Comparison of ENCODE assay signal across 26 cellular contexts in genomic region chr9:98132158-98132557, GRCh38. TPM values are rescaled to one million over a fixed set of nuclear protein-coding genes. Genes with fewer than 3 reads are reported as not detected.
DNase-seq lines count a peak whose midpoint lies in the region; ATAC-seq and TF ChIP-seq lines count a peak whose summit lies in the region.
"Had no signal": no experiment of that assay in that cellular context is flagged by ENCODE, and none has a peak within 500 bp of the region (broad histone marks: within the 10 kb centered on the region; RNA-seq: fewer than 3 reads in every experiment).

No MANE protein-coding gene starts in this region.

- H3K4me3 ChIP-seq in aorta (ENCODE audit: low read length in 2 of 2) = no peak overlapping the region
- H3K4me3 ChIP-seq: A549, GM23248, HAP-1, K562 had no signal

- no peaks in the 10 kb centered on the region for H3K27me3 Mint-ChIP-seq in dendritic cell treated with granulocyte-macrophage colony-stimulating factor and Interleukin-4, amounts not matched to agents 40 ng/mL and 50 ng/mL, for 4 days
- H3K27me3 Mint-ChIP-seq in stimulated activated memory B cell treated with anti-CD40 and anti-IgM and Interleukin-4, amounts not matched to agents 10 μg/mL and 1 μg/mL and 100 μg/mL, for 72 hours = no peaks in the 10 kb centered on the region
- no peaks in the 10 kb centered on the region for H3K27me3 Mint-ChIP-seq in T-helper 17 cell
- H3K27me3 Mint-ChIP-seq: B cell; CD4-positive, alpha-beta T cell had no signal

- H3K36me3 Mint-ChIP-seq in dendritic cell treated with granulocyte-macrophage colony-stimulating factor and Interleukin-4, amounts not matched to agents 40 ng/mL and 50 ng/mL, for 4 days (ENCODE audit: low read depth) = peaks cover 53% of the 10 kb centered on the region
- H3K36me3 Mint-ChIP-seq in stimulated activated memory B cell treated with anti-CD40 and anti-IgM and Interleukin-4, amounts not matched to agents 10 μg/mL and 1 μg/mL and 100 μg/mL, for 72 hours = no peaks in the 10 kb centered on the region
- H3K36me3 Mint-ChIP-seq in T-helper 17 cell (ENCODE audit: low read depth) = peaks cover 2% of the 10 kb centered on the region

- no peaks in the 10 kb centered on the region for H3K9me3 ChIP-seq in aorta (ENCODE audit: control insufficient read depth, low read length)
- no peaks in the 10 kb centered on the region for H3K9me3 ChIP-seq in T-helper 17 cell (ENCODE audit: control insufficient read depth, low read length, poor library complexity, severe bottlenecking)
- H3K9me3 ChIP-seq: A549, HAP-1 had no signal

- no peak overlapping the region for H3K4me3 Mint-ChIP-seq in dendritic cell treated with granulocyte-macrophage colony-stimulating factor and Interleukin-4, amounts not matched to agents 40 ng/mL and 50 ng/mL, for 4 days
- H3K4me3 Mint-ChIP-seq in stimulated activated memory B cell treated with anti-CD40 and anti-IgM and Interleukin-4, amounts not matched to agents 10 μg/mL and 1 μg/mL and 100 μg/mL, for 72 hours = no peak overlapping the region
- no peak overlapping the region for H3K4me3 Mint-ChIP-seq in T-helper 17 cell
- H3K4me3 Mint-ChIP-seq: B cell; CD4-positive, alpha-beta T cell had no signal

- peaks cover 45% of the 10 kb centered on the region for H3K4me1 Mint-ChIP-seq in dendritic cell treated with granulocyte-macrophage colony-stimulating factor and Interleukin-4, amounts not matched to agents 40 ng/mL and 50 ng/mL, for 4 days (ENCODE audit: low read depth)
- H3K4me1 Mint-ChIP-seq in stimulated activated memory B cell treated with anti-CD40 and anti-IgM and Interleukin-4, amounts not matched to agents 10 μg/mL and 1 μg/mL and 100 μg/mL, for 72 hours = peaks cover 36% of the 10 kb centered on the region
- H3K4me1 Mint-ChIP-seq in T-helper 17 cell = peaks cover 16% of the 10 kb centered on the region

- peak; percentile 42 for DNase-seq in activated effector memory CD4-positive, alpha-beta T cell treated with anti-CD3 and anti-CD28 coated beads, Interleukin-2, amount 50 U/mL, for 16 hours
- DNase-seq in activated effector memory CD4-positive, alpha-beta T cell treated with Interleukin-2 at 50 U/mL for 16 hours = no peak
- DNase-seq in GM13976 (ENCODE audit: low spot score) (peak; percentile 15), aorta (no peak), T-helper 17 cell (no peak)
- DNase-seq: CD4-positive, alpha-beta T cell; DND-41; GM23248; MM.1S; NCI-H1048; NCI-H1694; NCI-H2081; NCI-H2171; NCI-H345; NCI-H524; NCI-H774; OCI-M1 had no signal

- in situ Hi-C loops in GM13976 (cut with MboI; ENCODE audit: low sequenced_read_pairs, unreplicated experiment) = no loop called here

- WGBS in aorta, 2 donors = 80 to 81% methylated on average over 9 of the region's 9 CpGs

- peak overlapping the region; percentile 33 for H3K27ac Mint-ChIP-seq in dendritic cell treated with granulocyte-macrophage colony-stimulating factor and Interleukin-4, amounts not matched to agents 40 ng/mL and 50 ng/mL, for 4 days
- peak overlapping the region; percentile 10 for H3K27ac Mint-ChIP-seq in stimulated activated memory B cell treated with anti-CD40 and anti-IgM and Interleukin-4, amounts not matched to agents 10 μg/mL and 1 μg/mL and 100 μg/mL, for 72 hours
- H3K27ac Mint-ChIP-seq in T-helper 17 cell = no peak overlapping the region
- H3K27ac Mint-ChIP-seq: CD4-positive, alpha-beta T cell had no signal

- no peak for ATAC-seq in stimulated activated memory B cell treated with anti-CD40 and anti-IgM and Interleukin-4, amounts not matched to agents 10 μg/mL and 1 μg/mL and 100 μg/mL, for 72 hours
- ATAC-seq in aorta (ENCODE audit: low FRiP score) (no peak), T-helper 17 cell (no peak)
- ATAC-seq: A549, HepG2, K562, Right ventricle myocardium inferior had no signal

- no peaks in the 10 kb centered on the region for H3K36me3 ChIP-seq in aorta (ENCODE audit: control insufficient read depth in 1 of 2, insufficient read depth in 2 of 2, low read length in 1 of 2)
- H3K36me3 ChIP-seq: HAP-1 had no signal

- no peaks in the 10 kb centered on the region for H3K9me3 Mint-ChIP-seq in dendritic cell treated with granulocyte-macrophage colony-stimulating factor and Interleukin-4, amounts not matched to agents 40 ng/mL and 50 ng/mL, for 4 days
- no peaks in the 10 kb centered on the region for H3K9me3 Mint-ChIP-seq in stimulated activated memory B cell treated with anti-CD40 and anti-IgM and Interleukin-4, amounts not matched to agents 10 μg/mL and 1 μg/mL and 100 μg/mL, for 72 hours
- H3K9me3 Mint-ChIP-seq: CD4-positive, alpha-beta T cell had no signal

- H3K4me1 ChIP-seq in aorta (ENCODE audit: control insufficient read depth in 1 of 2, insufficient read depth in 2 of 2, low read length in 2 of 2) = no peaks in the 10 kb centered on the region
- H3K4me1 ChIP-seq: A549, HAP-1 had no signal

- H3K27me3 ChIP-seq in aorta (ENCODE audit: control insufficient read depth in 1 of 2, insufficient read depth in 2 of 2, low read length in 1 of 2) = no peaks in the 10 kb centered on the region

- no peak for TF ChIP-seq CTCF in GM13976 (IDR thresholded peaks at IDR 0.05; ENCODE audit: borderline replicate concordance, control extremely low read depth, extremely low read depth, insufficient read depth, missing control alignments)

- H3K27ac ChIP-seq in aorta (ENCODE audit: low read depth in 1 of 2, low read length in 2 of 2) = no peak overlapping the region
- H3K27ac ChIP-seq: A549, GM23248, HL-60 had no signal

- intact Hi-C loops in dendritic cell treated with granulocyte-macrophage colony-stimulating factor and Interleukin-4, amounts not matched to agents 40 ng/mL and 50 ng/mL, for 4 days (cut with micrococcal nuclease) = no loop called here
- intact Hi-C loops in aorta (cut with DNase I) = no loop called here

RNA-seq across cellular contexts. Expression of gene TRIM14, which starts 13.1 kb away (rescaled TPM):
- total RNA-seq in aorta (10 to 100 TPM in 1 of 2 donors, 1 to 10 TPM in 1; 8.5 to 17.6 TPM), T-helper 17 cell (10 to 100 TPM; 63.8 to 64.6 TPM)
- 1 to 10 TPM; 1.5 to 5.6 TPM for polyA plus RNA-seq in aorta

Comparison
In these comparisons a context has a peak if more than half of its experiments do, and no peak if none do; other contexts are left out.
1. DNase-seq: peak in activated effector memory CD4-positive, alpha-beta T cell treated with anti-CD3 and anti-CD28 coated beads, Interleukin-2, amount 50 U/mL, for 16 hours (single experiment) and GM13976 (single experiment); none in activated effector memory CD4-positive, alpha-beta T cell treated with Interleukin-2 at 50 U/mL for 16 hours (single experiment), aorta (0 of 2) and T-helper 17 cell (0 of 3).